In genomic region chr9:131398204-131398603, GRCh38 we compare ENCODE assay signal across 8 cellular contexts. TPM values are rescaled to one million over a fixed set of nuclear protein-coding genes. Genes with fewer than 3 reads are reported as not detected.
DNase-seq lines count a peak whose midpoint lies in the region; ATAC-seq and TF ChIP-seq lines count a peak whose summit lies in the region.

No MANE protein-coding gene starts in this region.

- POLR2A ChIA-PET in Caco-2 (lab: Charles Lee), result interaction anchor here (2.2 kb wide), 1 partner anchor 25 kb away, joined by 21 read pairs; no protein-coding TSS in a partner anchor

- H3K79me2 ChIP-seq in Loucy (ENCODE audit: insufficient read depth, low read length), result peaks cover 85% of the 10 kb centered on the region

- H3K9me3 ChIP-seq in Caco-2 (no peaks in the 10 kb centered on the region), Loucy (ENCODE audit: insufficient read depth, low read depth, low read length) (no peaks in the 10 kb centered on the region), left lung (no peaks in the 10 kb centered on the region), upper lobe of left lung (no peaks in the 10 kb centered on the region)

- DNase-seq in Caco-2, result no peak
- peak; percentile 72 for DNase-seq in activated T-helper 2 cell treated with anti-CD3 and anti-CD28 coated beads, Interferon-gamma antibody, Interleukin-2, Interleukin-4, amounts not matched to agents 10 μg/mL and 5 μg/mL and 100 μg/mL, durations not matched to agents 14 hours and 24 hours and 36 hours (ENCODE audit: low spot score)
- DNase-seq in left lung, result peak in 1 of 2 donors; percentile 55
- peak in 1 of 2 donors; percentile 80 for DNase-seq in upper lobe of left lung
- DNase-seq in D341Med (ENCODE audit: low spot score), result no peak
- no peak for DNase-seq in DMS53 (lab: John Stamatoyannopoulos, UW)
- DNase-seq in DMS53 treated with DMSO at 0.1 percent for 48 hours (lab: John Stamatoyannopoulos, UW; ENCODE audit: unreplicated experiment), result no peak

- no peaks in the 10 kb centered on the region for H3K9me3 Mint-ChIP-seq in Caco-2 (ENCODE audit: unreplicated experiment)
- H3K9me3 Mint-ChIP-seq in activated T-helper 2 cell treated with anti-CD3 and anti-CD28 coated beads, Interferon-gamma antibody, Interleukin-2, Interleukin-4, amounts not matched to agents 10 μg/mL and 5 μg/mL and 100 μg/mL, durations not matched to agents 14 hours and 24 hours and 36 hours, result no peaks in the 10 kb centered on the region

- no peak overlapping the region for H3K4me3 ChIP-seq in Caco-2 (ENCODE audit: low read depth, low read length)
- peak overlapping the region; percentile 82 for H3K4me3 ChIP-seq in Loucy (ENCODE audit: low read length, poor library complexity, severe bottlenecking)
- H3K4me3 ChIP-seq in left lung, result no peak overlapping the region
- no peak overlapping the region for H3K4me3 ChIP-seq in upper lobe of left lung

- H3K9me2 ChIP-seq in Loucy (replicated peaks; ENCODE audit: low read depth, low read length), result no peaks in the 10 kb centered on the region

- H3K4me1 ChIP-seq in Caco-2, result peaks cover 30% of the 10 kb centered on the region
- peaks cover 61% of the 10 kb centered on the region for H3K4me1 ChIP-seq in Loucy (ENCODE audit: insufficient read depth, low read length, poor library complexity, severe bottlenecking)
- peaks cover 55 to 86% of the 10 kb centered on the region in 2 donors for H3K4me1 ChIP-seq in left lung
- peaks cover 72 to 84% (median 78%) of the 10 kb centered on the region in 4 donors for H3K4me1 ChIP-seq in upper lobe of left lung

- H2AFZ ChIP-seq in Loucy (ENCODE audit: low read length), result no peak overlapping the region

- H3K4me2 ChIP-seq in Loucy (ENCODE audit: low read depth, low read length, poor library complexity, severe bottlenecking), result peak overlapping the region; percentile 94

- H3K27ac ChIP-seq in left lung (peak overlapping the region; percentile 54 to 91), upper lobe of left lung (peak overlapping the region; percentile 4 to 99 (median 72))

- BruUV-seq in Caco-2 (replicated peaks; lab: Mats Ljungman, UMichigan), result no TSS peak

- H3K4me1 Mint-ChIP-seq in Caco-2 (ENCODE audit: low read depth, unreplicated experiment), result peaks cover 42% of the 10 kb centered on the region
- H3K4me1 Mint-ChIP-seq in activated T-helper 2 cell treated with anti-CD3 and anti-CD28 coated beads, Interferon-gamma antibody, Interleukin-2, Interleukin-4, amounts not matched to agents 10 μg/mL and 5 μg/mL and 100 μg/mL, durations not matched to agents 14 hours and 24 hours and 36 hours (ENCODE audit: low read depth), result peaks cover 72% of the 10 kb centered on the region

- H3K36me3 Mint-ChIP-seq in Caco-2 (ENCODE audit: insufficient read depth, unreplicated experiment), result peaks cover 61% of the 10 kb centered on the region
- peaks cover 51% of the 10 kb centered on the region for H3K36me3 Mint-ChIP-seq in activated T-helper 2 cell treated with anti-CD3 and anti-CD28 coated beads, Interferon-gamma antibody, Interleukin-2, Interleukin-4, amounts not matched to agents 10 μg/mL and 5 μg/mL and 100 μg/mL, durations not matched to agents 14 hours and 24 hours and 36 hours (ENCODE audit: low read depth)

- H3F3A ChIP-seq in Loucy (ENCODE audit: low read depth), result peaks cover 18% of the 10 kb centered on the region

- TF ChIP-seq EP300 in upper lobe of left lung (IDR thresholded peaks at IDR 0.05), result peak in 2 of 4 donors; percentile 16 to 76

- H3K36me3 ChIP-seq in Caco-2 (ENCODE audit: control insufficient read depth, insufficient read depth, low read length) (no peaks in the 10 kb centered on the region), Loucy (ENCODE audit: insufficient read depth, low read length) (peaks cover 7% of the 10 kb centered on the region; the same call in 1 of the 2 replicates), left lung (no peaks in the 10 kb centered on the region), upper lobe of left lung (no peaks in the 10 kb centered on the region)

- WGBS in upper lobe of left lung, 2 donors, result 10 to 17% methylated on average over 6 to 9 of the region's 9 CpGs

- H3K27me3 ChIP-seq in Caco-2 (replicated peaks; ENCODE audit: control insufficient read depth, insufficient read depth, low read length) (no peaks in the 10 kb centered on the region), Loucy (ENCODE audit: insufficient read depth, low read length, poor library complexity, severe bottlenecking) (no peaks in the 10 kb centered on the region), left lung (no peaks in the 10 kb centered on the region), upper lobe of left lung (no peaks in the 10 kb centered on the region)

- TF ChIP-seq POLR2A in upper lobe of left lung (IDR thresholded peaks at IDR 0.05), result peak in 1 of 4 donors; percentile 25

- CTCF ChIA-PET in Caco-2 (lab: Charles Lee), result no interaction called here

- intact Hi-C loops in Caco-2 (cut with micrococcal nuclease; ENCODE audit: unreplicated experiment) (no loop called here), left lung (cut with DNase I) (no loop called here)
- intact Hi-C loops in activated T-helper 2 cell treated with anti-CD3 and anti-CD28 coated beads, Interferon-gamma antibody, Interleukin-2, Interleukin-4, amounts not matched to agents 10 μg/mL and 5 μg/mL and 100 μg/mL, durations not matched to agents 14 hours and 24 hours and 36 hours (cut with micrococcal nuclease), result loop anchor here (1.0 to 10.0 kb wide), 5 partner anchors 8 to 957 kb away; partner anchors contain the start of gene SETX

- no peak overlapping the region for H3K9ac ChIP-seq in Loucy (ENCODE audit: low read depth, low read length, poor library complexity, severe bottlenecking)

- no peak for TF ChIP-seq CTCF in Caco-2 (IDR thresholded peaks at IDR 0.05; ENCODE audit: insufficient read depth in 1 of 2, low read depth in 1 of 2, low read length in 1 of 2, severe bottlenecking in 1 of 2, unreplicated experiment in 1 of 2)
- TF ChIP-seq CTCF in Loucy (conservative IDR thresholded peaks at IDR 0.05; ENCODE audit: low read length), result no peak
- TF ChIP-seq CTCF in left lung (IDR thresholded peaks at IDR 0.05), result no peak
- no peak for TF ChIP-seq CTCF in upper lobe of left lung (IDR thresholded peaks at IDR 0.05)

- H3K27me3 Mint-ChIP-seq in Caco-2 (ENCODE audit: insufficient read depth, unreplicated experiment), result no peaks in the 10 kb centered on the region
- H3K27me3 Mint-ChIP-seq in activated T-helper 2 cell treated with anti-CD3 and anti-CD28 coated beads, Interferon-gamma antibody, Interleukin-2, Interleukin-4, amounts not matched to agents 10 μg/mL and 5 μg/mL and 100 μg/mL, durations not matched to agents 14 hours and 24 hours and 36 hours (ENCODE audit: low read depth), result no peaks in the 10 kb centered on the region

- H3K4me3 Mint-ChIP-seq in Caco-2 (ENCODE audit: unreplicated experiment), result peak overlapping the region; percentile 17
- peak overlapping the region; percentile 81 for H3K4me3 Mint-ChIP-seq in activated T-helper 2 cell treated with anti-CD3 and anti-CD28 coated beads, Interferon-gamma antibody, Interleukin-2, Interleukin-4, amounts not matched to agents 10 μg/mL and 5 μg/mL and 100 μg/mL, durations not matched to agents 14 hours and 24 hours and 36 hours (ENCODE audit: low read depth)

- ATAC-seq in left lung (peak; percentile 8), upper lobe of left lung (ENCODE audit: low FRiP score in 2 of 2) (peak in 1 of 2 donors; percentile 45)

- peaks cover 81% of the 10 kb centered on the region for H4K20me1 ChIP-seq in Loucy (ENCODE audit: insufficient read depth, low read length, poor library complexity, severe bottlenecking)

- no peak overlapping the region for H3K27ac Mint-ChIP-seq in Caco-2 (ENCODE audit: unreplicated experiment)
- peak overlapping the region; percentile 77 for H3K27ac Mint-ChIP-seq in activated T-helper 2 cell treated with anti-CD3 and anti-CD28 coated beads, Interferon-gamma antibody, Interleukin-2, Interleukin-4, amounts not matched to agents 10 μg/mL and 5 μg/mL and 100 μg/mL, durations not matched to agents 14 hours and 24 hours and 36 hours

RNA-seq across cellular contexts. Expression of gene PRRC2B, which starts 4.3 kb away (rescaled TPM):
- total RNA-seq in Caco-2 (2022) (219 and 235 TPM in 2 replicates), left lung (100 to 1,000 TPM; 165 to 176 TPM), upper lobe of left lung (100 to 1,000 TPM; 114 to 348 (median 186) TPM)
- 150 and 174 TPM in 2 replicates for total RNA-seq in activated T-helper 2 cell treated with anti-CD3 and anti-CD28 coated beads, Interferon-gamma antibody, Interleukin-2, Interleukin-4, amounts not matched to agents 10 μg/mL and 5 μg/mL and 100 μg/mL, durations not matched to agents 14 hours and 24 hours and 36 hours
